24 cellular contexts compared by ENCODE assay signal in genomic region chr6:79082304-79082703, GRCh38.
"Had no signal": no experiment of that assay in that cellular context is flagged by ENCODE, and none has a peak within 500 bp of the region (broad histone marks: within the 10 kb centered on the region; RNA-seq: fewer than 3 reads in every experiment).

No MANE protein-coding gene starts in this region.

- H3K27ac Mint-ChIP-seq: activated CD4-positive, alpha-beta T cell treated with anti-CD3 and anti-CD28 coated beads, Interleukin-2, amount 10 ng/mL, durations not matched to agents 7 days and 5 days; activated CD8-positive, alpha-beta T cell treated with anti-CD3 and anti-CD28 coated beads, Interleukin-2, amount 10 ng/mL, durations not matched to agents 7 days and 5 days; activated naive CD4-positive, alpha-beta T cell treated with anti-CD3 and anti-CD28 coated beads, Interleukin-2, amount 50 U/mL, for 24 hours; activated T-helper 1 cell treated with anti-CD3 and anti-CD28 coated beads, Interleukin-12 subunit alpha, Interleukin-12 subunit beta, Interleukin-2, Interleukin-4 antibody, amounts not matched to agents 30 ng/mL and 10 ng/mL and 1 ng/mL, durations not matched to agents 14 hours and 24 hours and 36 hours; stimulated activated memory B cell treated with anti-CD40 and anti-IgM and Interleukin-4, amounts not matched to agents 10 μg/mL and 1 μg/mL and 100 μg/mL, for 72 hours had no signal

- H3K4me3 Mint-ChIP-seq: activated CD4-positive, alpha-beta T cell treated with anti-CD3 and anti-CD28 coated beads, Interleukin-2, amount 10 ng/mL, durations not matched to agents 7 days and 5 days; activated CD8-positive, alpha-beta T cell treated with anti-CD3 and anti-CD28 coated beads, Interleukin-2, amount 10 ng/mL, durations not matched to agents 7 days and 5 days; activated naive CD4-positive, alpha-beta T cell treated with anti-CD3 and anti-CD28 coated beads, Interleukin-2, amount 50 U/mL, for 24 hours; activated T-helper 1 cell treated with anti-CD3 and anti-CD28 coated beads, Interleukin-12 subunit alpha, Interleukin-12 subunit beta, Interleukin-2, Interleukin-4 antibody, amounts not matched to agents 30 ng/mL and 10 ng/mL and 1 ng/mL, durations not matched to agents 14 hours and 24 hours and 36 hours; stimulated activated memory B cell treated with anti-CD40 and anti-IgM and Interleukin-4, amounts not matched to agents 10 μg/mL and 1 μg/mL and 100 μg/mL, for 72 hours had no signal

- H3K9me3 Mint-ChIP-seq: activated CD4-positive, alpha-beta T cell treated with anti-CD3 and anti-CD28 coated beads, Interleukin-2, amount 10 ng/mL, durations not matched to agents 7 days and 5 days; activated naive CD4-positive, alpha-beta T cell treated with anti-CD3 and anti-CD28 coated beads, Interleukin-2, amount 50 U/mL, for 24 hours; activated T-helper 1 cell treated with anti-CD3 and anti-CD28 coated beads, Interleukin-12 subunit alpha, Interleukin-12 subunit beta, Interleukin-2, Interleukin-4 antibody, amounts not matched to agents 30 ng/mL and 10 ng/mL and 1 ng/mL, durations not matched to agents 14 hours and 24 hours and 36 hours; stimulated activated memory B cell treated with anti-CD40 and anti-IgM and Interleukin-4, amounts not matched to agents 10 μg/mL and 1 μg/mL and 100 μg/mL, for 72 hours had no signal

- H3K9me3 ChIP-seq: body of pancreas, lower lobe of right lung, mucosa of descending colon, right lobe of liver, stomach, suprapubic skin, transverse colon, uterus had no signal

- H3K4me3 ChIP-seq: body of pancreas, cardiac muscle cell, lower lobe of right lung, mucosa of descending colon, right lobe of liver, skin epidermis, stomach, suprapubic skin, transverse colon, uterus had no signal

- H3K4me1 ChIP-seq: right lobe of liver, uterus had no signal

- DNase-seq: activated CD4-positive, alpha-beta T cell treated with anti-CD3 and anti-CD28 coated beads, Interleukin-2, amount 10 ng/mL, durations not matched to agents 7 days and 5 days; activated CD8-positive, alpha-beta T cell treated with anti-CD3 and anti-CD28 coated beads, Interleukin-2, amount 10 ng/mL, durations not matched to agents 7 days and 5 days; activated gamma-delta T cell; anterior cingulate cortex; body of pancreas; cortex of kidney; lower lobe of right lung; mesendoderm; mucosa of descending colon; posterior cingulate gyrus; right lobe of liver; stimulated activated CD4-positive, alpha-beta T cell treated with anti-CD3 and anti-CD28 coated beads, Interleukin-2, amount 100 ng/mL, for 24 hours; stomach; transverse colon; uterus had no signal

- H3K36me3 Mint-ChIP-seq: activated naive CD4-positive, alpha-beta T cell treated with anti-CD3 and anti-CD28 coated beads, Interleukin-2, amount 50 U/mL, for 24 hours; stimulated activated memory B cell treated with anti-CD40 and anti-IgM and Interleukin-4, amounts not matched to agents 10 μg/mL and 1 μg/mL and 100 μg/mL, for 72 hours had no signal

- ATAC-seq: activated CD4-positive, CD25-positive, alpha-beta regulatory T cell treated with anti-CD3 and anti-CD28 coated beads, Interleukin-2, amount 50 U/mL, for 24 hours; activated CD8-positive, alpha-beta T cell treated with anti-CD3 and anti-CD28 coated beads, Interleukin-2, amount 10 ng/mL, durations not matched to agents 7 days and 5 days; body of pancreas; left lobe of liver; lower lobe of right lung; mucosa of descending colon; right lobe of liver; stimulated activated memory B cell treated with anti-CD40 and anti-IgM and Interleukin-4, amounts not matched to agents 10 μg/mL and 1 μg/mL and 100 μg/mL, for 72 hours had no signal

- H3K27me3 Mint-ChIP-seq: stimulated activated memory B cell treated with anti-CD40 and anti-IgM and Interleukin-4, amounts not matched to agents 10 μg/mL and 1 μg/mL and 100 μg/mL, for 72 hours had no signal

- H3K36me3 ChIP-seq: cardiac muscle cell, lower lobe of right lung, right lobe of liver, stomach, suprapubic skin, transverse colon, uterus had no signal

- H3K27ac ChIP-seq: body of pancreas, cardiac muscle cell, lower lobe of right lung, right lobe of liver, skin epidermis, stomach, suprapubic skin, transverse colon, uterus, VCaP had no signal

- H3K27me3 ChIP-seq: body of pancreas, cardiac muscle cell, right lobe of liver, stomach, suprapubic skin, transverse colon, uterus had no signal
